Comparison of ENCODE assay signal across 1 cellular context in the genomic region with DNA sequence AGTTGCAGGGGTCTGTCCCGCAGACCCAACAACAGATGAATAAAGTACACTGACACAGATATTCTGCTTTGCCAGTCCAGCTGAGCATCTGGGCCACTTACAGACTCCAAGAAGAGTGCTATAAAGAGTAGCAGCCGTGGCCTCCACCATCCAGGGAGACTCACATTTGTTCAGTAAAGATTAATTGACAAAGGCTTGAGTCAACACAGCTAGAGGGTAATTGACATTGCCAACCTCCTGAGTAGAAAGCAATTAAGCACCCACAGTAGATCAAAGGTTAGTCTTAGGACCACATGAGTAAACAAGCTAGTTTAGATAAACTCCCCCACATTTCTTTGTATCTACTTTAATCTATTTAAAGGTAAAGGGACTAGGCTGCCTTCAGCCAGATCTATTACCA.
TF ChIP-seq lines count a peak whose summit lies in the region.

No MANE protein-coding gene starts in this region.

TF ChIP-seq in K562, 482 proteins besides CTCF, POLR2A, EP300 and RAD21 (continued from another document and continues in another):
- TF ChIP-seq, protein P1, sequence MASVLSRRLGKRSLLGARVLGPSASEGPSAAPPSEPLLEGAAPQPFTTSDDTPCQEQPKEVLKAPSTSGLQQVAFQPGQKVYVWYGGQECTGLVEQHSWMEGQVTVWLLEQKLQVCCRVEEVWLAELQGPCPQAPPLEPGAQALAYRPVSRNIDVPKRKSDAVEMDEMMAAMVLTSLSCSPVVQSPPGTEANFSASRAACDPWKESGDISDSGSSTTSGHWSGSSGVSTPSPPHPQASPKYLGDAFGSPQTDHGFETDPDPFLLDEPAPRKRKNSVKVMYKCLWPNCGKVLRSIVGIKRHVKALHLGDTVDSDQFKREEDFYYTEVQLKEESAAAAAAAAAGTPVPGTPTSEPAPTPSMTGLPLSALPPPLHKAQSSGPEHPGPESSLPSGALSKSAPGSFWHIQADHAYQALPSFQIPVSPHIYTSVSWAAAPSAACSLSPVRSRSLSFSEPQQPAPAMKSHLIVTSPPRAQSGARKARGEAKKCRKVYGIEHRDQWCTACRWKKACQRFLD (CRISPR knock-in tag; IDR thresholded peaks at IDR 0.05), result no peak
- TF ChIP-seq ZNF589 (CRISPR knock-in tag; IDR thresholded peaks at IDR 0.05; ENCODE audit: low read depth) (no peak), ZNF253 (CRISPR knock-in tag; conservative IDR thresholded peaks at IDR 0.05) (no peak), CBFA2T2 (conservative IDR thresholded peaks at IDR 0.05) (peak; percentile 51), MEF2D (tag; conservative IDR thresholded peaks at IDR 0.05; ENCODE audit: low read depth) (no peak), NCOA1 (IDR thresholded peaks at IDR 0.05; ENCODE audit: low read depth) (no peak), GABPB1 (CRISPR knock-in tag; IDR thresholded peaks at IDR 0.05) (no peak), ZNF766 (CRISPR knock-in tag; conservative IDR thresholded peaks at IDR 0.05) (no peak), SP1 (CRISPR knock-in tag; IDR thresholded peaks at IDR 0.05) (no peak), ILK (tag; IDR thresholded peaks at IDR 0.05; ENCODE audit: borderline replicate concordance, low read depth) (no peak), NCOA6 (IDR thresholded peaks at IDR 0.05) (no peak), ZNF311 (CRISPR knock-in tag; IDR thresholded peaks at IDR 0.05) (no peak), NFE2 (IDR thresholded peaks at IDR 0.05; ENCODE audit: low read depth) (no peak), RBFOX2 (IDR thresholded peaks at IDR 0.05; ENCODE audit: low read depth, low read length) (no peak), MEIS2 (IDR thresholded peaks at IDR 0.05; ENCODE audit: partially characterized antibody) (no peak), PHTF2 (CRISPR knock-in tag; IDR thresholded peaks at IDR 0.05) (no peak), CBX3 (IDR thresholded peaks at IDR 0.05; ENCODE audit: borderline replicate concordance in 1 of 2, low read length in 2 of 2) (peak in 1 of 2 experiments; percentile 48; a peak in 1 of 3 replicates), EHMT2 (IDR thresholded peaks at IDR 0.05) (no peak), ZNF785 (CRISPR knock-in tag; IDR thresholded peaks at IDR 0.05) (no peak), MECOM (CRISPR knock-in tag; IDR thresholded peaks at IDR 0.05) (no peak), TEAD4 (IDR thresholded peaks at IDR 0.05; ENCODE audit: low read length) (peak; percentile 24; the same call in 1 of the 2 replicates), TEAD4 (CRISPR knock-in tag; IDR thresholded peaks at IDR 0.05; ENCODE audit: borderline replicate concordance) (no peak), TFAM (CRISPR knock-in tag; conservative IDR thresholded peaks at IDR 0.05) (no peak), ZKSCAN1 (IDR thresholded peaks at IDR 0.05; ENCODE audit: low read depth, low read length) (no peak), FOXA1 (IDR thresholded peaks at IDR 0.05; ENCODE audit: borderline replicate concordance) (peak; percentile 65; the same call in 1 of the 2 replicates), YBX1 (IDR thresholded peaks at IDR 0.05) (no peak), GTF2F1 (IDR thresholded peaks at IDR 0.05; ENCODE audit: low read depth, low read length) (no peak), LARP7 (IDR thresholded peaks at IDR 0.05) (no peak), SETDB1 (IDR thresholded peaks at IDR 0.05; ENCODE audit: low read length) (no peak), TRIM28 (IDR thresholded peaks at IDR 0.05) (peak; percentile 75; the same call in 1 of the 2 replicates), NCOA2 (IDR thresholded peaks at IDR 0.05; ENCODE audit: partially characterized antibody in 2 of 2) (no peak), KDM1A (IDR thresholded peaks at IDR 0.05) (peak; percentile 51 to 61; a peak in 2 of 4 replicates), SAP30 (IDR thresholded peaks at IDR 0.05; ENCODE audit: borderline replicate concordance, insufficient read depth, low read depth, low read length, poor library complexity, severe bottlenecking) (no peak), ATF1 (CRISPR knock-in tag; IDR thresholded peaks at IDR 0.05) (no peak), ATF1 (tag; IDR thresholded peaks at IDR 0.05) (no peak)
- TF ChIP-seq, protein P2, sequence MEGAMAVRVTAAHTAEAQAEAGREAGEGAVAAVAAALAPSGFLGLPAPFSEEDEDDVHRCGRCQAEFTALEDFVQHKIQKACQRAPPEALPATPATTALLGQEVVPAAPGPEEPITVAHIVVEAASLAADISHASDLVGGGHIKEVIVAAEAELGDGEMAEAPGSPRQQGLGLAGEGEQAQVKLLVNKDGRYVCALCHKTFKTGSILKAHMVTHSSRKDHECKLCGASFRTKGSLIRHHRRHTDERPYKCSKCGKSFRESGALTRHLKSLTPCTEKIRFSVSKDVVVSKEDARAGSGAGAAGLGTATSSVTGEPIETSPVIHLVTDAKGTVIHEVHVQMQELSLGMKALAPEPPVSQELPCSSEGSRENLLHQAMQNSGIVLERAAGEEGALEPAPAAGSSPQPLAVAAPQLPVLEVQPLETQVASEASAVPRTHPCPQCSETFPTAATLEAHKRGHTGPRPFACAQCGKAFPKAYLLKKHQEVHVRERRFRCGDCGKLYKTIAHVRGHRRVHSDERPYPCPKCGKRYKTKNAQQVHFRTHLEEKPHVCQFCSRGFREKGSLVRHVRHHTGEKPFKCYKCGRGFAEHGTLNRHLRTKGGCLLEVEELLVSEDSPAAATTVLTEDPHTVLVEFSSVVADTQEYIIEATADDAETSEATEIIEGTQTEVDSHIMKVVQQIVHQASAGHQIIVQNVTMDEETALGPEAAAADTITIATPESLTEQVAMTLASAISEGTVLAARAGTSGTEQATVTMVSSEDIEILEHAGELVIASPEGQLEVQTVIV (CRISPR knock-in tag; IDR thresholded peaks at IDR 0.05; ENCODE audit: borderline replicate concordance), result no peak
- TF ChIP-seq, protein P3, sequence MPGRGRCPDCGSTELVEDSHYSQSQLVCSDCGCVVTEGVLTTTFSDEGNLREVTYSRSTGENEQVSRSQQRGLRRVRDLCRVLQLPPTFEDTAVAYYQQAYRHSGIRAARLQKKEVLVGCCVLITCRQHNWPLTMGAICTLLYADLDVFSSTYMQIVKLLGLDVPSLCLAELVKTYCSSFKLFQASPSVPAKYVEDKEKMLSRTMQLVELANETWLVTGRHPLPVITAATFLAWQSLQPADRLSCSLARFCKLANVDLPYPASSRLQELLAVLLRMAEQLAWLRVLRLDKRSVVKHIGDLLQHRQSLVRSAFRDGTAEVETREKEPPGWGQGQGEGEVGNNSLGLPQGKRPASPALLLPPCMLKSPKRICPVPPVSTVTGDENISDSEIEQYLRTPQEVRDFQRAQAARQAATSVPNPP (IDR thresholded peaks at IDR 0.05; ENCODE audit: borderline replicate concordance, insufficient read depth, insufficient read length), result no peak
- TF ChIP-seq, protein P4, sequence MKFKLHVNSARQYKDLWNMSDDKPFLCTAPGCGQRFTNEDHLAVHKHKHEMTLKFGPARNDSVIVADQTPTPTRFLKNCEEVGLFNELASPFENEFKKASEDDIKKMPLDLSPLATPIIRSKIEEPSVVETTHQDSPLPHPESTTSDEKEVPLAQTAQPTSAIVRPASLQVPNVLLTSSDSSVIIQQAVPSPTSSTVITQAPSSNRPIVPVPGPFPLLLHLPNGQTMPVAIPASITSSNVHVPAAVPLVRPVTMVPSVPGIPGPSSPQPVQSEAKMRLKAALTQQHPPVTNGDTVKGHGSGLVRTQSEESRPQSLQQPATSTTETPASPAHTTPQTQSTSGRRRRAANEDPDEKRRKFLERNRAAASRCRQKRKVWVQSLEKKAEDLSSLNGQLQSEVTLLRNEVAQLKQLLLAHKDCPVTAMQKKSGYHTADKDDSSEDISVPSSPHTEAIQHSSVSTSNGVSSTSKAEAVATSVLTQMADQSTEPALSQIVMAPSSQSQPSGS (CRISPR knock-in tag; IDR thresholded peaks at IDR 0.05), result no peak
- TF ChIP-seq, protein P5, sequence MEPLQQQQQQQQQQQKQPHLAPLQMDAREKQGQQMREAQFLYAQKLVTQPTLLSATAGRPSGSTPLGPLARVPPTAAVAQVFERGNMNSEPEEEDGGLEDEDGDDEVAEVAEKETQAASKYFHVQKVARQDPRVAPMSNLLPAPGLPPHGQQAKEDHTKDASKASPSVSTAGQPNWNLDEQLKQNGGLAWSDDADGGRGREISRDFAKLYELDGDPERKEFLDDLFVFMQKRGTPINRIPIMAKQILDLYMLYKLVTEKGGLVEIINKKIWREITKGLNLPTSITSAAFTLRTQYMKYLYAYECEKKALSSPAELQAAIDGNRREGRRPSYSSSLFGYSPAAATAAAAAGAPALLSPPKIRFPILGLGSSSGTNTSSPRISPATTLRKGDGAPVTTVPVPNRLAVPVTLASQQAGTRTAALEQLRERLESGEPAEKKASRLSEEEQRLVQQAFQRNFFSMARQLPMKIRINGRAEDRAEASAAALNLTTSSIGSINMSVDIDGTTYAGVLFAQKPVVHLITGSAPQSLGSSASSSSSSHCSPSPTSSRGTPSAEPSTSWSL (CRISPR knock-in tag; IDR thresholded peaks at IDR 0.05; ENCODE audit: borderline replicate concordance), result no peak
- TF ChIP-seq, protein P6, sequence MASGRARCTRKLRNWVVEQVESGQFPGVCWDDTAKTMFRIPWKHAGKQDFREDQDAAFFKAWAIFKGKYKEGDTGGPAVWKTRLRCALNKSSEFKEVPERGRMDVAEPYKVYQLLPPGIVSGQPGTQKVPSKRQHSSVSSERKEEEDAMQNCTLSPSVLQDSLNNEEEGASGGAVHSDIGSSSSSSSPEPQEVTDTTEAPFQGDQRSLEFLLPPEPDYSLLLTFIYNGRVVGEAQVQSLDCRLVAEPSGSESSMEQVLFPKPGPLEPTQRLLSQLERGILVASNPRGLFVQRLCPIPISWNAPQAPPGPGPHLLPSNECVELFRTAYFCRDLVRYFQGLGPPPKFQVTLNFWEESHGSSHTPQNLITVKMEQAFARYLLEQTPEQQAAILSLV (tag; IDR thresholded peaks at IDR 0.05), result no peak
- TF ChIP-seq, protein P7, sequence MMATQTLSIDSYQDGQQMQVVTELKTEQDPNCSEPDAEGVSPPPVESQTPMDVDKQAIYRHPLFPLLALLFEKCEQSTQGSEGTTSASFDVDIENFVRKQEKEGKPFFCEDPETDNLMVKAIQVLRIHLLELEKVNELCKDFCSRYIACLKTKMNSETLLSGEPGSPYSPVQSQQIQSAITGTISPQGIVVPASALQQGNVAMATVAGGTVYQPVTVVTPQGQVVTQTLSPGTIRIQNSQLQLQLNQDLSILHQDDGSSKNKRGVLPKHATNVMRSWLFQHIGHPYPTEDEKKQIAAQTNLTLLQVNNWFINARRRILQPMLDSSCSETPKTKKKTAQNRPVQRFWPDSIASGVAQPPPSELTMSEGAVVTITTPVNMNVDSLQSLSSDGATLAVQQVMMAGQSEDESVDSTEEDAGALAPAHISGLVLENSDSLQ (IDR thresholded peaks at IDR 0.05), result 0 out of 2 replicates have a peak, but pooled peaks have one; percentile 7
- TF ChIP-seq, protein P8, sequence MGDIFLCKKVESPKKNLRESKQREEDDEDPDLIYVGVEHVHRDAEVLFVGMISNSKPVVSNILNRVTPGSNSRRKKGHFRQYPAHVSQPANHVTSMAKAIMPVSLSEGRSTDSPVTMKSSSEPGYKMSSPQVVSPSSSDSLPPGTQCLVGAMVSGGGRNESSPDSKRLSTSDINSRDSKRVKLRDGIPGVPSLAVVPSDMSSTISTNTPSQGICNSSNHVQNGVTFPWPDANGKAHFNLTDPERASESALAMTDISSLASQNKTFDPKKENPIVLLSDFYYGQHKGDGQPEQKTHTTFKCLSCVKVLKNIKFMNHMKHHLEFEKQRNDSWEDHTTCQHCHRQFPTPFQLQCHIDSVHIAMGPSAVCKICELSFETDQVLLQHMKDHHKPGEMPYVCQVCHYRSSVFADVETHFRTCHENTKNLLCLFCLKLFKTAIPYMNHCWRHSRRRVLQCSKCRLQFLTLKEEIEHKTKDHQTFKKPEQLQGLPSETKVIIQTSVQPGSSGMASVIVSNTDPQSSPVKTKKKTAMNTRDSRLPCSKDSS (IDR thresholded peaks at IDR 0.05; ENCODE audit: low read depth, partially characterized antibody), result no peak
- TF ChIP-seq, protein P9, sequence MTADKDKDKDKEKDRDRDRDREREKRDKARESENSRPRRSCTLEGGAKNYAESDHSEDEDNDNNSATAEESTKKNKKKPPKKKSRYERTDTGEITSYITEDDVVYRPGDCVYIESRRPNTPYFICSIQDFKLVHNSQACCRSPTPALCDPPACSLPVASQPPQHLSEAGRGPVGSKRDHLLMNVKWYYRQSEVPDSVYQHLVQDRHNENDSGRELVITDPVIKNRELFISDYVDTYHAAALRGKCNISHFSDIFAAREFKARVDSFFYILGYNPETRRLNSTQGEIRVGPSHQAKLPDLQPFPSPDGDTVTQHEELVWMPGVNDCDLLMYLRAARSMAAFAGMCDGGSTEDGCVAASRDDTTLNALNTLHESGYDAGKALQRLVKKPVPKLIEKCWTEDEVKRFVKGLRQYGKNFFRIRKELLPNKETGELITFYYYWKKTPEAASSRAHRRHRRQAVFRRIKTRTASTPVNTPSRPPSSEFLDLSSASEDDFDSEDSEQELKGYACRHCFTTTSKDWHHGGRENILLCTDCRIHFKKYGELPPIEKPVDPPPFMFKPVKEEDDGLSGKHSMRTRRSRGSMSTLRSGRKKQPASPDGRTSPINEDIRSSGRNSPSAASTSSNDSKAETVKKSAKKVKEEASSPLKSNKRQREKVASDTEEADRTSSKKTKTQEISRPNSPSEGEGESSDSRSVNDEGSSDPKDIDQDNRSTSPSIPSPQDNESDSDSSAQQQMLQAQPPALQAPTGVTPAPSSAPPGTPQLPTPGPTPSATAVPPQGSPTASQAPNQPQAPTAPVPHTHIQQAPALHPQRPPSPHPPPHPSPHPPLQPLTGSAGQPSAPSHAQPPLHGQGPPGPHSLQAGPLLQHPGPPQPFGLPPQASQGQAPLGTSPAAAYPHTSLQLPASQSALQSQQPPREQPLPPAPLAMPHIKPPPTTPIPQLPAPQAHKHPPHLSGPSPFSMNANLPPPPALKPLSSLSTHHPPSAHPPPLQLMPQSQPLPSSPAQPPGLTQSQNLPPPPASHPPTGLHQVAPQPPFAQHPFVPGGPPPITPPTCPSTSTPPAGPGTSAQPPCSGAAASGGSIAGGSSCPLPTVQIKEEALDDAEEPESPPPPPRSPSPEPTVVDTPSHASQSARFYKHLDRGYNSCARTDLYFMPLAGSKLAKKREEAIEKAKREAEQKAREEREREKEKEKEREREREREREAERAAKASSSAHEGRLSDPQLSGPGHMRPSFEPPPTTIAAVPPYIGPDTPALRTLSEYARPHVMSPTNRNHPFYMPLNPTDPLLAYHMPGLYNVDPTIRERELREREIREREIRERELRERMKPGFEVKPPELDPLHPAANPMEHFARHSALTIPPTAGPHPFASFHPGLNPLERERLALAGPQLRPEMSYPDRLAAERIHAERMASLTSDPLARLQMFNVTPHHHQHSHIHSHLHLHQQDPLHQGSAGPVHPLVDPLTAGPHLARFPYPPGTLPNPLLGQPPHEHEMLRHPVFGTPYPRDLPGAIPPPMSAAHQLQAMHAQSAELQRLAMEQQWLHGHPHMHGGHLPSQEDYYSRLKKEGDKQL (CRISPR knock-in tag; IDR thresholded peaks at IDR 0.05; ENCODE audit: borderline replicate concordance), result no peak
- TF ChIP-seq, protein P10, sequence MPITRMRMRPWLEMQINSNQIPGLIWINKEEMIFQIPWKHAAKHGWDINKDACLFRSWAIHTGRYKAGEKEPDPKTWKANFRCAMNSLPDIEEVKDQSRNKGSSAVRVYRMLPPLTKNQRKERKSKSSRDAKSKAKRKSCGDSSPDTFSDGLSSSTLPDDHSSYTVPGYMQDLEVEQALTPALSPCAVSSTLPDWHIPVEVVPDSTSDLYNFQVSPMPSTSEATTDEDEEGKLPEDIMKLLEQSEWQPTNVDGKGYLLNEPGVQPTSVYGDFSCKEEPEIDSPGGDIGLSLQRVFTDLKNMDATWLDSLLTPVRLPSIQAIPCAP (CRISPR knock-in tag; IDR thresholded peaks at IDR 0.05; ENCODE audit: borderline replicate concordance), result no peak
